ENCODE assay signal across 14 cellular contexts in genomic region chrX:92213781-92214180, GRCh38.
"Had no signal": no experiment of that assay in that cellular context is flagged by ENCODE, and none has a peak within 500 bp of the region (broad histone marks: within the 10 kb centered on the region; RNA-seq: fewer than 3 reads in every experiment).

No MANE protein-coding gene starts in this region.

- ATAC-seq: esophagus mucosa; heart right ventricle; left lung; stimulated activated naive CD8-positive, alpha-beta T cell treated with anti-CD3 and anti-CD28 coated beads, Interleukin-15, Interleukin-2, amounts not matched to agents 100 U/mL and 50 U/mL, for 24 hours had no signal

- DNase-seq: activated CD4-positive, alpha-beta T cell treated with anti-CD3 and anti-CD28 coated beads, Interleukin-2, amount 50 U/mL, for 1 hour; activated naive CD4-positive, alpha-beta T cell treated with anti-CD3 and anti-CD28 coated beads, Interleukin-2, amount 50 U/mL, for 16 hours; cerebellar nuclear complex; heart right ventricle; islet precursor cell; left lung; mesenchymal stem cell; stimulated activated CD4-positive, alpha-beta T cell treated with anti-CD3 and anti-CD28 coated beads, Interleukin-2, amount 100 ng/mL, for 48 hours; stimulated activated naive CD8-positive, alpha-beta T cell treated with anti-CD3 and anti-CD28 coated beads, Interleukin-15, Interleukin-2, amounts not matched to agents 100 U/mL and 50 U/mL, for 24 hours had no signal

- H3K27me3 Mint-ChIP-seq: brain, type B pancreatic cell had no signal

- H3K4me3 Mint-ChIP-seq: brain, type B pancreatic cell had no signal

- H3K4me1 Mint-ChIP-seq: brain had no signal

- H3K4me3 ChIP-seq: heart right ventricle, left lung, suprapubic skin had no signal

- H3K27ac Mint-ChIP-seq: activated T-helper 2 cell treated with anti-CD3 and anti-CD28 coated beads, Interferon-gamma antibody, Interleukin-2, Interleukin-4, amounts not matched to agents 10 μg/mL and 5 μg/mL and 100 μg/mL, durations not matched to agents 14 hours and 24 hours and 36 hours; brain; type B pancreatic cell had no signal
